Comparison of ENCODE assay signal across 12 cellular contexts in the genomic region with DNA sequence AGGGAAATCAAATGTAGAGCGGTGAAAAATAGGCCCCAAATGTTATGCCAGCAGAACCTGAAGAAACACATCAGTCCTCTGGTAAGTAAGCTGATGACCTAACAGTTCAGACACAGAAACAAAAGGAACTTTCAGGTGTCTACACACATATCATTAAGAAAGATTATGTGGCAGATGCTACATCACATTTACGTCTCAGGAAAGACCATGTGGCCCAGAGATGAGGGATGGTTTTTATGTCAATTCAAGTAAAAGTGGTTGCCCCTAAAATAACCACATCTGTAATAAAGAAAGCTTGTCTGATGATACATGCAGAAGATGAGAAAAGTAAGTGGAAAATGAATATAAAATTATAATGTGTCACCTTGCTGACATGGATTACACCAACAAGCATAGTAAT.
"Had no signal": no experiment of that assay in that cellular context is flagged by ENCODE, and none has a peak within 500 bp of the region (broad histone marks: within the 10 kb centered on the region; RNA-seq: fewer than 3 reads in every experiment).

No MANE protein-coding gene starts in this region.

- ATAC-seq: body of pancreas; gastrocnemius medialis; heart left ventricle; stimulated activated memory B cell treated with anti-CD40 and anti-IgM and Interleukin-4, amounts not matched to agents 10 μg/mL and 1 μg/mL and 100 μg/mL, for 72 hours had no signal

- H3K9me3 Mint-ChIP-seq: activated CD4-positive, alpha-beta T cell treated with anti-CD3 and anti-CD28 coated beads, Interleukin-2, amount 10 ng/mL, durations not matched to agents 7 days and 5 days; neural progenitor cell; stimulated activated memory B cell treated with anti-CD40 and anti-IgM and Interleukin-4, amounts not matched to agents 10 μg/mL and 1 μg/mL and 100 μg/mL, for 72 hours had no signal

- H3K4me3 Mint-ChIP-seq: activated CD4-positive, alpha-beta T cell treated with anti-CD3 and anti-CD28 coated beads, Interleukin-2, amount 10 ng/mL, durations not matched to agents 7 days and 5 days; neural progenitor cell; stimulated activated memory B cell treated with anti-CD40 and anti-IgM and Interleukin-4, amounts not matched to agents 10 μg/mL and 1 μg/mL and 100 μg/mL, for 72 hours had no signal

- H3K27me3 Mint-ChIP-seq: activated CD4-positive, alpha-beta T cell treated with anti-CD3 and anti-CD28 coated beads, Interleukin-2, amount 10 ng/mL, durations not matched to agents 7 days and 5 days had no signal

- H3K36me3 Mint-ChIP-seq: stimulated activated memory B cell treated with anti-CD40 and anti-IgM and Interleukin-4, amounts not matched to agents 10 μg/mL and 1 μg/mL and 100 μg/mL, for 72 hours had no signal

- H3K27ac Mint-ChIP-seq: activated CD4-positive, alpha-beta T cell treated with anti-CD3 and anti-CD28 coated beads, Interleukin-2, amount 10 ng/mL, durations not matched to agents 7 days and 5 days; neural progenitor cell; stimulated activated memory B cell treated with anti-CD40 and anti-IgM and Interleukin-4, amounts not matched to agents 10 μg/mL and 1 μg/mL and 100 μg/mL, for 72 hours had no signal

- DNase-seq: activated CD4-positive, alpha-beta T cell treated with anti-CD3 and anti-CD28 coated beads, Interleukin-2, amount 10 ng/mL, durations not matched to agents 7 days and 5 days; amygdala; body of pancreas; caudate nucleus; erythroblast; gastrocnemius medialis; heart left ventricle; SJCRH30; substantia nigra; transverse colon had no signal
